ENCODE assay signal across 34 cellular contexts in genomic region chr6:11601776-11602605, GRCh38.
A peak's percentile ranks its signal among the peaks of the same experiment; 100 is the strongest.
DNase-seq lines count a peak whose midpoint lies in the region; ATAC-seq, FAIRE-seq and TF ChIP-seq lines count a peak whose summit lies in the region.
"Had no signal": no experiment of that assay in that cellular context is flagged by ENCODE, and none has a peak within 500 bp of the region (broad histone marks: within the 10 kb centered on the region; RNA-seq: fewer than 3 reads in every experiment).

No MANE protein-coding gene starts in this region.

- no peak overlapping the region for H2AK5ac ChIP-seq in H1 (ENCODE audit: low read depth, low read length)

- intact Hi-C loops in HepG2 (cut with micrococcal nuclease; ENCODE audit: unreplicated experiment) = no loop called here

- H3K9ac ChIP-seq in HUES48 (ENCODE audit: low read depth, low read length) (no peak overlapping the region), H1 (replicated peaks in 1 of 4; ENCODE audit: extremely low read depth in 1 of 4, low read depth in 3 of 4, low read length in 3 of 4) (no peak overlapping the region; a peak in 1 of 7 replicates), HepG2 (ENCODE audit: insufficient read depth, low read depth, low read length) (no peak overlapping the region)

- H2BK120ac ChIP-seq in H1 (replicated peaks; ENCODE audit: low read depth, low read length) = no peak overlapping the region

- no TSS peak for BruUV-seq in HepG2 (replicated peaks; lab: Mats Ljungman, UMichigan)

- no peaks in the 10 kb centered on the region; the same call in 1 of the 2 replicates for H3K23me2 ChIP-seq in H1 (ENCODE audit: low read depth, low read length)

- H4K8ac ChIP-seq in H1 (ENCODE audit: extremely low read depth, insufficient read depth, low read length) = no peak overlapping the region

- in situ Hi-C loops in HepG2 (cut with HindIII; ENCODE audit: extremely low pct_ligation_motif_present, low pct_unique_long_range_greater_than_20kb) = no loop called here

- H3K79me1 ChIP-seq in H1 (ENCODE audit: low read depth, low read length) = no peaks in the 10 kb centered on the region

- no peak overlapping the region for H3K14ac ChIP-seq in H1 (ENCODE audit: insufficient read length)

- H3K23ac ChIP-seq in H1 (ENCODE audit: insufficient read length) = no peak overlapping the region

- no peaks in the 10 kb centered on the region for H3K9me3 ChIP-seq in AG04450 (ENCODE audit: control insufficient read depth, insufficient read depth, low read length)
- H3K9me3 ChIP-seq in HUES48 (ENCODE audit: control insufficient read depth, insufficient read depth, low read length) = no peaks in the 10 kb centered on the region
- H3K9me3 ChIP-seq in H1 (ENCODE audit: insufficient read depth in 2 of 2, low read depth in 1 of 2, low read length in 1 of 2) = no peaks in the 10 kb centered on the region
- H3K9me3 ChIP-seq in HepG2 (ENCODE audit: low read length) = no peaks in the 10 kb centered on the region
- H3K9me3 ChIP-seq: Peyer's patch, thoracic aorta had no signal

- no peak overlapping the region for H3K18ac ChIP-seq in H1 (ENCODE audit: extremely low read depth, low read length)

- no peak for ATAC-seq in HepG2
- ATAC-seq: activated CD8-positive, alpha-beta T cell treated with anti-CD3 and anti-CD28 coated beads, Interleukin-2, amount 10 ng/mL, durations not matched to agents 7 days and 5 days; left ventricle myocardium superior; sciatic nerve; stimulated activated naive CD8-positive, alpha-beta T cell treated with anti-CD3 and anti-CD28 coated beads, Interleukin-15, amount 100 ng/mL, for 72 hours had no signal

- H3K4ac ChIP-seq in H1 (replicated peaks; ENCODE audit: insufficient read length, low read depth, low read length) = no peak overlapping the region

- H2BK15ac ChIP-seq in H1 (ENCODE audit: low read length) = no peak overlapping the region

- no peak overlapping the region for H4K5ac ChIP-seq in H1 (ENCODE audit: insufficient read length, low read depth, low read length)

- H2BK12ac ChIP-seq in H1 (ENCODE audit: low read depth, low read length) = 0 out of 2 replicates have a peak overlapping the region, but pooled peaks have one; percentile 5

- H4K20me1 ChIP-seq in H1 (replicated peaks in 1 of 2; ENCODE audit: control insufficient read depth in 1 of 2, insufficient read depth in 2 of 2, low read length in 2 of 2) (no peaks in the 10 kb centered on the region), HepG2 (ENCODE audit: insufficient read depth, low read length) (no peaks in the 10 kb centered on the region)

- H3K4me3 ChIP-seq in AG04450 (ENCODE audit: low read depth, low read length) (no peak overlapping the region), HUES48 (ENCODE audit: low read depth, low read length) (no peak overlapping the region), H1 (ENCODE audit: extremely low read depth in 1 of 4, insufficient read depth in 2 of 4, low read depth in 3 of 4, low read length in 4 of 4) (no peak overlapping the region), HepG2 (replicated peaks in 1 of 3; ENCODE audit: insufficient read depth in 1 of 3, low read depth in 2 of 3, low read length in 3 of 3) (no peak overlapping the region)
- H3K4me3 ChIP-seq: dorsolateral prefrontal cortex, Peyer's patch, thoracic aorta had no signal

- no peak overlapping the region for H4K91ac ChIP-seq in H1 (replicated peaks; ENCODE audit: insufficient read length, low read length)

- TF ChIP-seq RAD21 in H1 (IDR thresholded peaks at IDR 0.05 in 1 of 2, conservative IDR thresholded peaks at IDR 0.05 in 1 of 2; ENCODE audit: low read depth in 2 of 2, low read length in 2 of 2) (no peak), HepG2 (CRISPR knock-in tag; IDR thresholded peaks at IDR 0.05) (no peak)

- no peak overlapping the region for H2BK5ac ChIP-seq in H1 (ENCODE audit: low read depth, low read length)

- no peak overlapping the region for H2AFZ ChIP-seq in H1 (ENCODE audit: low read length)
- H2AFZ ChIP-seq in HepG2 (ENCODE audit: low read length) = no peak overlapping the region

- no peak overlapping the region for H3K56ac ChIP-seq in H1 (replicated peaks; ENCODE audit: insufficient read length, low read depth, low read length)

- TF ChIP-seq EP300 in H1 (IDR thresholded peaks at IDR 0.05; ENCODE audit: borderline replicate concordance in 1 of 2, low read depth in 2 of 2, low read length in 2 of 2) (no peak), HepG2 (IDR thresholded peaks at IDR 0.05; ENCODE audit: low read depth in 2 of 2, low read length in 2 of 2) (no peak), HepG2 (CRISPR knock-in tag; IDR thresholded peaks at IDR 0.05; ENCODE audit: borderline replicate concordance) (no peak)

- TF ChIP-seq CTCF in AG04450 (IDR thresholded peaks at IDR 0.05; ENCODE audit: low read depth, low read length) (no peak), H1 (IDR thresholded peaks at IDR 0.05; ENCODE audit: control extremely low read depth in 1 of 3, insufficient read depth in 1 of 3, low read depth in 1 of 3, low read length in 3 of 3) (no peak), HepG2 (CRISPR knock-in tag; IDR thresholded peaks at IDR 0.05) (no peak)

- no peak for FAIRE-seq in H1 (lab: Jason Lieb, UNC)
- no peak for FAIRE-seq in HepG2 (lab: Jason Lieb, UNC)
- FAIRE-seq in GM19239 (lab: Jason Lieb, UNC) = no peak
- FAIRE-seq: endothelial cell of umbilical vein, GM12892, keratinocyte had no signal

- no peaks in the 10 kb centered on the region for H3K27me3 ChIP-seq in AG04450 (ENCODE audit: control insufficient read depth, insufficient read depth, low read length)
- H3K27me3 ChIP-seq in HUES48 (ENCODE audit: control insufficient read depth, insufficient read depth, low read length) = no peaks in the 10 kb centered on the region
- H3K27me3 ChIP-seq in H1 (replicated peaks in 1 of 4; ENCODE audit: control insufficient read depth in 3 of 4, extremely low read depth in 1 of 4, insufficient read depth in 3 of 4, low read length in 3 of 4) = no peaks in the 10 kb centered on the region
- H3K27me3 ChIP-seq in HepG2 (ENCODE audit: control insufficient read depth in 1 of 2, insufficient read depth in 2 of 2, low read length in 2 of 2) = peaks cover 0 to 22% of the 10 kb centered on the region in 2 experiments; a peak in 4 of 5 replicates
- H3K27me3 ChIP-seq: dorsolateral prefrontal cortex, Peyer's patch had no signal

- H2BK20ac ChIP-seq in H1 (ENCODE audit: low read length) = no peak overlapping the region

- H3K4me1 ChIP-seq in HUES48 (ENCODE audit: control insufficient read depth, insufficient read depth, low read length) (peaks cover 10% of the 10 kb centered on the region), H1 (replicated peaks in 1 of 4; ENCODE audit: control insufficient read depth in 3 of 4, insufficient read depth in 4 of 4, low read length in 3 of 4) (peaks cover 2 to 9% (median 4%) of the 10 kb centered on the region in 4 experiments; a peak in 5 of 7 replicates), HepG2 (ENCODE audit: insufficient read depth, low read length) (peaks cover 19% of the 10 kb centered on the region)

- H3K27ac ChIP-seq in AG04450 (ENCODE audit: low read depth, low read length) (peak overlapping the region; percentile 31), HUES48 (ENCODE audit: low read depth, low read length) (peak overlapping the region; percentile 54), H1 (ENCODE audit: low read depth, low read length) (no peak overlapping the region), HepG2 (ENCODE audit: extremely low read length, insufficient read depth, low read length) (no peak overlapping the region)
- H3K27ac ChIP-seq: dorsolateral prefrontal cortex, Peyer's patch, VCaP had no signal

- TF ChIP-seq POLR2A in H1 (IDR thresholded peaks at IDR 0.05; ENCODE audit: control extremely low read depth in 1 of 2, low read depth in 2 of 2, low read length in 2 of 2) = no peak
- TF ChIP-seq POLR2A in HepG2 (IDR thresholded peaks at IDR 0.05; ENCODE audit: insufficient read depth in 1 of 2, low read depth in 2 of 2, low read length in 2 of 2) = no peak

- H3K36me3 ChIP-seq in HUES48 (ENCODE audit: control insufficient read depth, insufficient read depth, low read length) (no peaks in the 10 kb centered on the region), H1 (ENCODE audit: control insufficient read depth in 2 of 4, insufficient read depth in 4 of 4, low read length in 3 of 4) (no peaks in the 10 kb centered on the region), HepG2 (replicated peaks in 1 of 2; ENCODE audit: control insufficient read depth in 1 of 2, insufficient read depth in 2 of 2, low read length in 2 of 2) (no peaks in the 10 kb centered on the region)
- H3K36me3 ChIP-seq: Peyer's patch, thoracic aorta had no signal

- POLR2A ChIA-PET in AG04450 (lab: Yijun Ruan, JAX) (no interaction called here), H1 (lab: Charles Lee; ENCODE audit: partially characterized antibody) (no interaction called here), HepG2 (lab: Yijun Ruan, JAX) (no interaction called here), HEK293T (lab: Yijun Ruan, JAX) (no interaction called here)

- H3K79me2 ChIP-seq in H1 (ENCODE audit: control insufficient read depth in 1 of 2, insufficient read depth in 2 of 2, low read length in 2 of 2) (no peaks in the 10 kb centered on the region), HepG2 (ENCODE audit: insufficient read depth, low read length) (no peaks in the 10 kb centered on the region)

- no peak for DNase-seq in AG04450 (ENCODE audit: low read depth, low spot score)
- no peak for DNase-seq in H1 (ENCODE audit: low read depth in 1 of 2, low spot score in 2 of 2)
- no peak for DNase-seq in HepG2 (ENCODE audit: low spot score)
- DNase-seq in HEK293T (ENCODE audit: extremely low spot score) = no peak
- no peak for DNase-seq in GM19239 (ENCODE audit: insufficient read length, low spot score)
- no peak for DNase-seq in globus pallidus (ENCODE audit: low spot score)
- no peak for DNase-seq in anterior cingulate cortex (lab: John Stamatoyannopoulos, UW)
- DNase-seq: activated CD4-positive, alpha-beta T cell treated with anti-CD3 and anti-CD28 coated beads for 4 hours; activated CD8-positive, alpha-beta T cell treated with anti-CD3 and anti-CD28 coated beads, Interleukin-2, amount 10 ng/mL, durations not matched to agents 7 days and 5 days; activated naive CD4-positive, alpha-beta T cell treated with anti-CD3 and anti-CD28 coated beads, Interleukin-2, amount 50 U/mL, for 16 hours; CD4-positive, alpha-beta memory T cell; cerebellar nuclear complex; DMS 273 treated with DMSO at 0.1 percent for 48 hours; dorsolateral prefrontal cortex; Kasumi-1; left ventricle myocardium superior; MV-4-11; naive B cell; NCI-H1436 treated with DMSO at 0.1 percent for 48 hours; NCI-H2081 treated with DMSO at 0.1 percent for 48 hours; NCI-H2227 treated with DMSO at 0.1 percent for 48 hours; NCI-H69; Peyer's patch; SIG-M5; stimulated activated CD8-positive, alpha-beta memory T cell treated with anti-CD3 and anti-CD28 coated beads, Interleukin-4, amount 100 ng/mL, for 48 hours; stimulated activated naive CD8-positive, alpha-beta T cell treated with anti-CD3 and anti-CD28 coated beads, Interleukin-15, amount 100 ng/mL, for 72 hours; T-helper 9 cell had no signal

- CTCF ChIA-PET in AG04450 (lab: Charles Lee) (no interaction called here), H1 (lab: Charles Lee; ENCODE audit: partially characterized antibody) (interaction anchor here (0.6 to 1.3 kb wide), 3 partner anchors 16 to 640 kb away, joined by 3 to 4 read pairs (median 3); no protein-coding TSS in a partner anchor), HepG2 (lab: Yijun Ruan, JAX; ENCODE audit: low intra/inter-chr PET ratio, low total read pairs) (no interaction called here), HEK293T (lab: Yijun Ruan, JAX) (no interaction called here)

- H3K4me2 ChIP-seq in H1 (ENCODE audit: insufficient read depth in 1 of 2, low read depth in 2 of 2, low read length in 2 of 2) (peak overlapping the region; percentile 4 to 20; a peak in 2 of 4 replicates), HepG2 (ENCODE audit: low read depth, low read length) (no peak overlapping the region)

- 82% methylated on average over 7 of the region's 7 CpGs; no CpG with 5 or more reads in 1 of the 2 experiments for WGBS in H1 (ENCODE audit: extremely low coverage in 1 of 2, insufficient coverage in 1 of 2, insufficient read length in 1 of 2, insufficient replicate concordance in 2 of 2, low coverage in 1 of 2, low lambda C conversion rate in 2 of 2, missing lambda C conversion rate in 1 of 2), 2 experiments
- WGBS in HepG2 (ENCODE audit: low lambda C conversion rate) = 27% methylated on average over 7 of the region's 7 CpGs

Comparison
In these comparisons a context has a peak if more than half of its experiments do, and no peak if none do; other contexts are left out.
1. H3K27ac ChIP-seq: peak in AG04450 (single experiment) and HUES48 (single experiment); none in H1 (single experiment) and HepG2 (single experiment).